In the genomic region with DNA sequence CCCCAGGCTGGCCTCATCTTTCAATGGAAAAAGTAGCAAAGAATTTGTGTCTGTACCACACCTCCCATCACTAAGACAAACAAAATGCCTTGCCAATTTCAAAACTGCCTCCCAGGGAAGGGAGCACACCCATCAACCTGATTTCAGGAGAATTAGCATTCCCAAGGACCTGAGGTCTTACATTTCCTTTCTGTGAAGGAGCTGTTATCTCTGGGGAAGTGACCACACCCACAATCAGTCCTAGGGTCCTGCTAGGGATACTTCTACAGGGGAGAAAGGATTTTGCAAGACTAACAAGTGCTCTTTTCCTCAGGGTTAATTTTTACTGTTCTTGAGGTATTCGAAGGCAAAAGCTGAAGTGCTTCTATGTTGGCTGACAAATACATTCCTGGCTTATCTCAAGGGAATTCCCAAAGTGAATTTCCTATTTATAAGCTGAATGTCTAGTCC, we compare ENCODE assay signal across 25 cellular contexts.
DNase-seq lines count a peak whose midpoint lies in the region; ATAC-seq and TF ChIP-seq lines count a peak whose summit lies in the region.
"Had no signal": no experiment of that assay in that cellular context is flagged by ENCODE, and none has a peak within 500 bp of the region (broad histone marks: within the 10 kb centered on the region; RNA-seq: fewer than 3 reads in every experiment).

No MANE protein-coding gene starts in this region.

- WGBS in lung, 2 donors: 26 to 52% methylated on average over 1 of the region's 1 CpG

- H3K4me1 ChIP-seq in lung (ENCODE audit: control insufficient read depth in 2 of 2, insufficient read depth in 2 of 2, low read length in 2 of 2): peaks cover 0 to 8% of the 10 kb centered on the region in 2 donors

- no peak overlapping the region for H3K27ac ChIP-seq in lung (ENCODE audit: low read depth in 1 of 2, low read length in 1 of 2)
- H3K27ac ChIP-seq: ovary had no signal

- no peaks in the 10 kb centered on the region for H3K9me3 Mint-ChIP-seq in activated T-helper 17 cell treated with anti-CD3 and anti-CD28 coated beads, Interleukin-2, amount 50 U/mL, for 72 hours
- H3K9me3 Mint-ChIP-seq: activated B cell treated with CpG ODN at 0.5 μM for 24 hours; CD8-positive, alpha-beta T cell; stimulated activated memory B cell treated with anti-CD40 and anti-IgM and Interleukin-4, amounts not matched to agents 10 μg/mL and 1 μg/mL and 100 μg/mL, for 72 hours; T-cell had no signal

- H3K9me3 ChIP-seq in lung (ENCODE audit: control insufficient read depth in 2 of 2, insufficient read depth in 1 of 2, low read length in 1 of 2): no peaks in the 10 kb centered on the region
- H3K9me3 ChIP-seq: mucosa of descending colon, ovary had no signal

- peaks cover 3% of the 10 kb centered on the region for H3K27me3 Mint-ChIP-seq in activated T-helper 17 cell treated with anti-CD3 and anti-CD28 coated beads, Interleukin-2, amount 50 U/mL, for 72 hours
- H3K27me3 Mint-ChIP-seq: brain, T-cell had no signal

- H3K4me3 Mint-ChIP-seq in activated T-helper 17 cell treated with anti-CD3 and anti-CD28 coated beads, Interleukin-2, amount 50 U/mL, for 72 hours: no peak overlapping the region
- H3K4me3 Mint-ChIP-seq: activated B cell treated with CpG ODN at 0.5 μM for 24 hours; activated CD8-positive, alpha-beta memory T cell treated with anti-CD3 and anti-CD28 coated beads, Interleukin-2, amount 10 ng/mL, durations not matched to agents 7 days and 5 days; brain; CD8-positive, alpha-beta T cell; stimulated activated memory B cell treated with anti-CD40 and anti-IgM and Interleukin-4, amounts not matched to agents 10 μg/mL and 1 μg/mL and 100 μg/mL, for 72 hours; T-cell had no signal

- H3K4me1 Mint-ChIP-seq in activated T-helper 17 cell treated with anti-CD3 and anti-CD28 coated beads, Interleukin-2, amount 50 U/mL, for 72 hours: peaks cover 4% of the 10 kb centered on the region
- H3K4me1 Mint-ChIP-seq: activated B cell treated with CpG ODN at 0.5 μM for 24 hours; stimulated activated memory B cell treated with anti-CD40 and anti-IgM and Interleukin-4, amounts not matched to agents 10 μg/mL and 1 μg/mL and 100 μg/mL, for 72 hours had no signal

- peak; percentile 17 for DNase-seq in AG20443 (ENCODE audit: low spot score)
- DNase-seq in SK-N-DZ (ENCODE audit: low spot score): peak; percentile 17
- DNase-seq in fibroblast of peridontal ligament (ENCODE audit: extremely low read depth): peak; percentile 41
- DNase-seq in lung (ENCODE audit: low spot score): no peak
- no peak for DNase-seq in HuH-7.5 (ENCODE audit: low spot score)
- no peak for DNase-seq in NCI-H526 (lab: John Stamatoyannopoulos, UW)
- DNase-seq: ACHN; activated B cell treated with CpG ODN at 0.5 μM for 24 hours; activated CD8-positive, alpha-beta memory T cell treated with anti-CD3 and anti-CD28 coated beads, Interleukin-2, amount 10 ng/mL, durations not matched to agents 7 days and 5 days; activated gamma-delta T cell; CD8-positive, alpha-beta T cell; DND-41; foreskin fibroblast; GOT3; mucosa of descending colon; NCI-H1694 treated with DMSO at 0.1 percent for 48 hours; NCI-H748 treated with DMSO at 0.1 percent for 48 hours; ovary; small intestine; T-cell had no signal

- ATAC-seq in lung (ENCODE audit: insufficient read depth, low FRiP score): peak; percentile 50
- no peak for ATAC-seq in GM19324 (IDR thresholded peaks at IDR 0.05; ENCODE audit: low FRiP score, unreplicated experiment)
- ATAC-seq in activated T-helper 17 cell treated with anti-CD3 and anti-CD28 coated beads, Interleukin-2, amount 50 U/mL, for 72 hours (replicated peaks): no peak
- ATAC-seq: activated CD8-positive, alpha-beta memory T cell treated with anti-CD3 and anti-CD28 coated beads, Interleukin-2, amount 10 ng/mL, durations not matched to agents 7 days and 5 days; CD8-positive, alpha-beta T cell; mucosa of descending colon; Panc1; stimulated activated memory B cell treated with anti-CD40 and anti-IgM and Interleukin-4, amounts not matched to agents 10 μg/mL and 1 μg/mL and 100 μg/mL, for 72 hours; T-cell had no signal

- H3K36me3 Mint-ChIP-seq in activated T-helper 17 cell treated with anti-CD3 and anti-CD28 coated beads, Interleukin-2, amount 50 U/mL, for 72 hours (ENCODE audit: low read depth): no peaks in the 10 kb centered on the region
- H3K36me3 Mint-ChIP-seq: activated CD8-positive, alpha-beta memory T cell treated with anti-CD3 and anti-CD28 coated beads, Interleukin-2, amount 10 ng/mL, durations not matched to agents 7 days and 5 days; brain; CD8-positive, alpha-beta T cell; stimulated activated memory B cell treated with anti-CD40 and anti-IgM and Interleukin-4, amounts not matched to agents 10 μg/mL and 1 μg/mL and 100 μg/mL, for 72 hours; T-cell had no signal

- H3K36me3 ChIP-seq in lung (ENCODE audit: control insufficient read depth in 2 of 2, insufficient read depth in 2 of 2, low read length in 2 of 2): no peaks in the 10 kb centered on the region
- H3K36me3 ChIP-seq: ovary had no signal

- H3K27me3 ChIP-seq in lung (ENCODE audit: control insufficient read depth, insufficient read depth): no peaks in the 10 kb centered on the region
- H3K27me3 ChIP-seq: ovary had no signal

- no peak overlapping the region for H3K27ac Mint-ChIP-seq in activated T-helper 17 cell treated with anti-CD3 and anti-CD28 coated beads, Interleukin-2, amount 50 U/mL, for 72 hours
- H3K27ac Mint-ChIP-seq: activated B cell treated with CpG ODN at 0.5 μM for 24 hours; activated CD8-positive, alpha-beta memory T cell treated with anti-CD3 and anti-CD28 coated beads, Interleukin-2, amount 10 ng/mL, durations not matched to agents 7 days and 5 days; CD8-positive, alpha-beta T cell; stimulated activated memory B cell treated with anti-CD40 and anti-IgM and Interleukin-4, amounts not matched to agents 10 μg/mL and 1 μg/mL and 100 μg/mL, for 72 hours; T-cell had no signal

- no peak overlapping the region for H3K4me3 ChIP-seq in lung
- H3K4me3 ChIP-seq: mucosa of descending colon, ovary had no signal

- TF ChIP-seq CTCF in lung (IDR thresholded peaks at IDR 0.05; ENCODE audit: control extremely low read depth, extremely low read depth): no peak

Comparison
In these comparisons a context has a peak if more than half of its experiments do, and no peak if none do; other contexts are left out.
1. DNase-seq: peak in AG20443 (single experiment), SK-N-DZ (single experiment) and fibroblast of peridontal ligament (single experiment); none in lung (single experiment), HuH-7.5 (single experiment) and NCI-H526 (0 of 2).